In the genomic region with DNA sequence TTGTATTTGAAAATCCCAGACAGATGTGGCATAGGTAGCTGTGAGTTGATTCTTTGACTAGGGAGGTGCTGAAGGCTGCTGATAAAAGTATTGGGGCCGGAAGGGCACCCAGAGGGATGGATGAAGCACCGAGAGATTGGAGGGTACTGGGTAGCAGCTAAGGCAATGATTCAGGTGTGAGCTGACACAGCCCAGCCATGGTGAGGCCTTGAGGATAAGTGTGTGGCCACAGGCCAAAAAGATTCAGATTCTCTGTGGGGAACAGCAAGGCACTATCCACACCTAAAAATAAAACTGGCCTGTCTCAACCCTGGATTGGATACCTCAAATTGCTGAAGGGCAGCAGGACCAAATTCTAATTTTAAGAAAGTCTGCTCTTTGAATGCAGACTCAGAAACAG, we compare ENCODE assay signal across 23 cellular contexts.
"Had no signal": no experiment of that assay in that cellular context is flagged by ENCODE, and none has a peak within 500 bp of the region (broad histone marks: within the 10 kb centered on the region; RNA-seq: fewer than 3 reads in every experiment).

No MANE protein-coding gene starts in this region.

- ATAC-seq: natural killer cell treated with Interleukin-12 subunit alpha and Interleukin-12 subunit beta and Interleukin-15 and Interleukin-18, amount 100 ng/mL, for 72 hours; pancreas; sciatic nerve; stimulated activated memory B cell treated with anti-CD40 and anti-IgM and Interleukin-4, amounts not matched to agents 10 μg/mL and 1 μg/mL and 100 μg/mL, for 72 hours; stimulated activated naive CD8-positive, alpha-beta T cell treated with anti-CD3 and anti-CD28 coated beads, Interleukin-15, Interleukin-2, amounts not matched to agents 100 U/mL and 50 U/mL, for 24 hours had no signal

- H3K9me3 ChIP-seq: esophagus squamous epithelium, neutrophil, pancreas, testis, tibial artery had no signal

- H3K4me3 ChIP-seq: coronary artery, esophagus squamous epithelium, hepatocyte, lung, pancreas, testis, tibial artery had no signal

- H3K27me3 ChIP-seq: esophagus squamous epithelium, hepatocyte, pancreas, testis, tibial artery had no signal

- H3K36me3 ChIP-seq: esophagus squamous epithelium, neutrophil, pancreas, tibial artery had no signal

- H3K27ac ChIP-seq: esophagus squamous epithelium, hepatocyte, neutrophil, pancreas, testis, tibial artery had no signal

- H3K4me1 ChIP-seq: pancreas had no signal

- DNase-seq: central memory CD4-positive, alpha-beta T cell; dermis blood vessel endothelial cell; effector memory CD4-positive, alpha-beta T cell; esophagus squamous epithelium; foreskin melanocyte; kidney; left colon; naive B cell; pancreas; retina; stimulated activated CD4-positive, alpha-beta T cell treated with anti-CD3 and anti-CD28 coated beads, Interleukin-2, amount 100 ng/mL, for 24 hours; stimulated activated CD4-positive, alpha-beta T cell treated with anti-CD3 and anti-CD28 coated beads, Interleukin-4, amount 100 ng/mL, for 24 hours; stimulated activated naive CD8-positive, alpha-beta T cell treated with anti-CD3 and anti-CD28 coated beads, Interleukin-15, Interleukin-2, amounts not matched to agents 100 U/mL and 50 U/mL, for 24 hours; substantia nigra; testis; tibial artery had no signal
